Comparison of ENCODE assay signal across 8 cellular contexts in the genomic region with DNA sequence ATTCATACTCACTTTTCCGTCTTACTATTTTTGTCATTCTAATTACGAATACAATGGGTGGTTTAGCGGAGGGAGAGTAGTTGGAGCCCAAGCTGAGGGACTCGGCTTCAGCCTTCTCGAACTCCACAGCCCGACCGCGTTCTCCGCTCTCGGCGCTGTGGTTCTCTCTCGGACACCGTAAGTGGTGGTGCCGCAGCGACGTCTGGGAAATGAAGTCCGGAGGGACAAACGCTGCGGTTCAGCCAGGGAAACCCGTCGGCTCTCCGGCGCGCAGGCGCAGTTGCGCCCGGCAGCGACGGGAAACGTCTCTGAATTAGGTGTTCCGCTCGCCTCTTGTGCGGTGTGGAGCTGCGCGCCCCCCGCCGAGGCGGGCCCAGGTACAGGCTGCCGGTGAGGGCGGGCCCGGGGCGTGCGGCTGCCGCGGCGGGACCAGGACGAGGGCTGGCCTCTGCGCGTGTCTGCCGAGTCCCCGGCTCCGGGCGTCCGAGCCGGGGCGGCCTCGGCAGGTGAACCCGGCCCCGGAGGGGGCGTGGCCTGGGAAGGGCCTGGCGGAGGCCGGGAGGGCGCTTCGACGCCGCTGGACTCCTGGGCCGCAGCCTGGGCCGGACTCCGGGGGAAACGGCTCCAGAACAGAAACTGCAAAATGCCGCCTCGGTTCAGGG. TPM values are rescaled to one million over a fixed set of nuclear protein-coding genes. Genes with fewer than 3 reads are reported as not detected.
A peak's percentile ranks its signal among the peaks of the same experiment; 100 is the strongest.
DNase-seq lines count a peak whose midpoint lies in the region; TF ChIP-seq lines count a peak whose summit lies in the region.

A gene (plus strand): TSS at position 277 of the 662 bp plus-strand sequence. CDS start 1,201 bp downstream, outside the sequence.

- TF ChIP-seq EP300 in sigmoid colon (IDR thresholded peaks at IDR 0.05) = no peak

- peak within 1 kb of the TSS; percentile 49 for H3K4me3 ChIP-seq in WERI-Rb-1 (ENCODE audit: low read depth, low read length)
- peak within 1 kb of the TSS; percentile 75 to 86 (median 75) for H3K4me3 ChIP-seq in breast epithelium
- H3K4me3 ChIP-seq in iPS-15b (ENCODE audit: low read depth, low read length) = peak within 1 kb of the TSS; percentile 66
- peak within 1 kb of the TSS; percentile 43 to 97 (median 86) for H3K4me3 ChIP-seq in sigmoid colon

- H3K27ac Mint-ChIP-seq in HFFc6 = peak within 1 kb of the TSS; percentile 74

- H3K9me3 ChIP-seq in WERI-Rb-1 (ENCODE audit: severe bottlenecking) (peaks cover 4% of the 10 kb centered on the region), breast epithelium (peaks cover 32 to 34% of the 10 kb centered on the region in 2 donors), iPS-15b (ENCODE audit: control insufficient read depth, insufficient read depth, low read length) (peaks cover 10% of the 10 kb centered on the region), sigmoid colon (peaks cover 6 to 24% (median 14%) of the 10 kb centered on the region in 4 donors)

- H3K27me3 ChIP-seq in WERI-Rb-1 (ENCODE audit: insufficient read depth, low read depth, severe bottlenecking) (no peaks in the 10 kb centered on the region), breast epithelium (no peaks in the 10 kb centered on the region), iPS-15b (ENCODE audit: control insufficient read depth, insufficient read depth, low read length) (no peaks in the 10 kb centered on the region), sigmoid colon (no peaks in the 10 kb centered on the region)

- no peak for TF ChIP-seq CTCF in HFFc6 (IDR thresholded peaks at IDR 0.05)
- TF ChIP-seq CTCF in WERI-Rb-1 (IDR thresholded peaks at IDR 0.05; ENCODE audit: low read depth, low read length) = no peak
- no peak for TF ChIP-seq CTCF in breast epithelium (IDR thresholded peaks at IDR 0.05)
- TF ChIP-seq CTCF in sigmoid colon (IDR thresholded peaks at IDR 0.05) = no peak

- H3K9me3 Mint-ChIP-seq in HFFc6 = peaks cover 25% of the 10 kb centered on the region

- H3K4me3 Mint-ChIP-seq in HFFc6 = peak within 1 kb of the TSS; percentile 89

- peak within 1 kb of the TSS; percentile 81 for H3K27ac ChIP-seq in WERI-Rb-1
- peak within 1 kb of the TSS; percentile 88 to 92 for H3K27ac ChIP-seq in breast epithelium
- H3K27ac ChIP-seq in sigmoid colon = peak within 1 kb of the TSS; percentile 84 to 89 (median 88)

- WGBS in sigmoid colon, 2 donors = 0 to 2% methylated on average over 72 of the region's 72 CpGs

- H3K36me3 ChIP-seq in WERI-Rb-1 = peaks cover 3% of the 10 kb centered on the region
- H3K36me3 ChIP-seq in breast epithelium = peaks cover 19% of the 10 kb centered on the region
- H3K36me3 ChIP-seq in iPS-15b (ENCODE audit: control insufficient read depth, insufficient read depth, low read length) = peaks cover 9% of the 10 kb centered on the region
- H3K36me3 ChIP-seq in sigmoid colon = peaks cover 22 to 35% (median 25%) of the 10 kb centered on the region in 4 donors

- H3K4me1 Mint-ChIP-seq in HFFc6 (ENCODE audit: low read depth) = peaks cover 14% of the 10 kb centered on the region

- H3K36me3 Mint-ChIP-seq in HFFc6 (ENCODE audit: low read depth) = peaks cover 30% of the 10 kb centered on the region

- H3K4me1 ChIP-seq in breast epithelium = no peaks in the 10 kb centered on the region
- H3K4me1 ChIP-seq in iPS-15b (ENCODE audit: control insufficient read depth, insufficient read depth, low read length) = no peaks in the 10 kb centered on the region
- peaks cover 0 to 11% (median 8%) of the 10 kb centered on the region in 4 donors for H3K4me1 ChIP-seq in sigmoid colon

- intact Hi-C loops in breast epithelium (cut with DNase I; ENCODE audit: low total_unique reads) = loop anchor here (2.0 kb wide), 1 partner anchor 21 kb away; no protein-coding TSS in a partner anchor
- intact Hi-C loops in sigmoid colon (cut with DNase I) = loop anchor here (1.0 to 10.0 kb wide), 5 partner anchors 37 to 399 kb away; a partner anchor contains a TSS

- DNase-seq in DMS114 treated with DMSO at 0.1 percent for 48 hours (lab: John Stamatoyannopoulos, UW; ENCODE audit: unreplicated experiment) (peak; percentile 90), HFFc6 (peak; percentile 94), NCI-H187 treated with DMSO at 0.1 percent for 48 hours (lab: John Stamatoyannopoulos, UW) (peak; percentile 14), WERI-Rb-1 (peak; percentile 86), breast epithelium (ENCODE audit: low spot score in 2 of 2) (peak; percentile 89), sigmoid colon (peak; percentile 97), DMS53 (lab: John Stamatoyannopoulos, UW) (no peak)

- no peak for TF ChIP-seq POLR2A in breast epithelium (IDR thresholded peaks at IDR 0.05)
- no peak for TF ChIP-seq POLR2A in sigmoid colon (IDR thresholded peaks at IDR 0.05)

- no peaks in the 10 kb centered on the region; the same call in 1 of the 2 replicates for H3K27me3 Mint-ChIP-seq in HFFc6 (ENCODE audit: insufficient read depth)

- peak within 1 kb of the TSS; percentile 73 for H3K9ac ChIP-seq in iPS-15b (ENCODE audit: low read depth, low read length)

RNA-seq across cellular contexts. Expression of the gene that starts here (rescaled TPM):
- 1 to 10 TPM; 2.5 to 4.3 (median 2.9) TPM for total RNA-seq in HFFc6 (2021; fragmentation: NEBNext Ultra II Directional; extraction: Animal tissue kit (Norgen Biotek cat#: 25700))
- total RNA-seq in breast epithelium (10 to 100 TPM in 1 of 3 donors, 1 to 10 TPM in 2; 4.8 to 13.8 (median 7.9) TPM), sigmoid colon (1 to 10 TPM; 2.8 to 6.3 (median 4.7) TPM)
- polyA plus RNA-seq in sigmoid colon = 1 to 10 TPM in 2 of 3 donors, under 1 TPM in 1; under 0.01 to 1.9 (median 1.6) TPM
